28 cellular contexts compared by ENCODE assay signal in the genomic region with DNA sequence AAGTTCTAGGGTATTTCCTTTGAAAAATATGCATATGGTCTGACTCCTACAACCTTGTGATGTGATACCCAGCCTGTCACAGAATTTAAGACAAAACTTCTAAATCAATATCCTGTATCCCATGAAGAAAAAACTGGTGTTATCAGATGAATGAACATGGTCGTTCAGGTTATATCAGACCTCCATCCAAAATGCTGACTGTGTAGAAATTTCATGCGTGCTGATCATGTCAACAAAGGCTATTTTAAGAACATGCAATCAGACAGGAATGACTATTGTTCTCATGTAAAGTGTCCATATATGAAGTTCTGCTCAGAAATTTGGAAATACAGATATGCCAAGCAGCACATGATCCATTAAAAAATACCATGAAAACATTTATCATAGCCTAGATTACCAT.
A peak's percentile ranks its signal among the peaks of the same experiment; 100 is the strongest.
DNase-seq lines count a peak whose midpoint lies in the region; ATAC-seq, FAIRE-seq and TF ChIP-seq lines count a peak whose summit lies in the region.
"Had no signal": no experiment of that assay in that cellular context is flagged by ENCODE, and none has a peak within 500 bp of the region (broad histone marks: within the 10 kb centered on the region; RNA-seq: fewer than 3 reads in every experiment).

No MANE protein-coding gene starts in this region.

- TF ChIP-seq CTCF in cardiac muscle cell (IDR thresholded peaks at IDR 0.05; ENCODE audit: low read depth, low read length) (no peak), right atrium auricular region (IDR thresholded peaks at IDR 0.05) (no peak), HepG2 (CRISPR knock-in tag; IDR thresholded peaks at IDR 0.05) (no peak), right lobe of liver (IDR thresholded peaks at IDR 0.05) (no peak), K562 (IDR thresholded peaks at IDR 0.05 in 2 of 3, conservative IDR thresholded peaks at IDR 0.05 in 1 of 3; ENCODE audit: insufficient read depth in 2 of 3, low read depth in 1 of 3, low read length in 3 of 3) (no peak), endothelial cell (IDR thresholded peaks at IDR 0.05; ENCODE audit: unreplicated experiment) (no peak)

- TF ChIP-seq RAD21 in HepG2 (CRISPR knock-in tag; IDR thresholded peaks at IDR 0.05) = no peak
- TF ChIP-seq RAD21 in K562 (CRISPR knock-in tag; conservative IDR thresholded peaks at IDR 0.05 in 1 of 2, IDR thresholded peaks at IDR 0.05 in 1 of 2) = no peak

- H2AFZ ChIP-seq in HepG2 (ENCODE audit: low read length) (no peak overlapping the region), K562 (ENCODE audit: low read depth, low read length) (no peak overlapping the region)

- no peaks in the 10 kb centered on the region for H3K27me3 Mint-ChIP-seq in endothelial cell (ENCODE audit: unreplicated experiment)
- H3K27me3 Mint-ChIP-seq: CD4-positive, alpha-beta memory T cell; CD4-positive, CD25-positive, alpha-beta regulatory T cell; CD8-positive, alpha-beta memory T cell had no signal

- no peaks in the 10 kb centered on the region for H3K9me3 Mint-ChIP-seq in endothelial cell (ENCODE audit: unreplicated experiment)

- no peaks in the 10 kb centered on the region for H3K36me3 Mint-ChIP-seq in endothelial cell (ENCODE audit: low read depth, unreplicated experiment)
- H3K36me3 Mint-ChIP-seq: CD14-positive monocyte; CD4-positive, alpha-beta memory T cell; CD4-positive, CD25-positive, alpha-beta regulatory T cell; CD8-positive, alpha-beta memory T cell had no signal

- ATAC-seq in HepG2 (no peak), right lobe of liver (no peak), K562 (no peak), GM21723 (IDR thresholded peaks at IDR 0.05; ENCODE audit: unreplicated experiment) (no peak)
- ATAC-seq: GM12878 had no signal

- POLR2A ChIA-PET in HepG2 (lab: Yijun Ruan, JAX) = no interaction called here
- POLR2A ChIA-PET in K562 (lab: Yijun Ruan, JAX) = no interaction called here

- FAIRE-seq in HepG2 (lab: Jason Lieb, UNC) (no peak), K562 (lab: Jason Lieb, UNC) (no peak)
- FAIRE-seq: GM12878, GM12892, GM18507 had no signal

- in situ Hi-C loops in HepG2 (cut with HindIII; ENCODE audit: extremely low pct_ligation_motif_present, low pct_unique_long_range_greater_than_20kb) = no loop called here
- in situ Hi-C loops in K562 (cut with MboI) = no loop called here

- BruUV-seq in HepG2 (replicated peaks; lab: Mats Ljungman, UMichigan) (no TSS peak), K562 (replicated peaks; lab: Mats Ljungman, UMichigan) (no TSS peak)

- CTCF ChIA-PET in HepG2 (lab: Yijun Ruan, JAX; ENCODE audit: low intra/inter-chr PET ratio, low total read pairs) = no interaction called here
- CTCF ChIA-PET in K562 (lab: Yijun Ruan, JAX; ENCODE audit: low intra/inter-chr PET ratio) = no interaction called here

- no peaks in the 10 kb centered on the region for H3K79me2 ChIP-seq in HepG2 (ENCODE audit: insufficient read depth, low read length)
- H3K79me2 ChIP-seq in K562 (ENCODE audit: control insufficient read depth, insufficient read depth, low read length) = no peaks in the 10 kb centered on the region

- DNase-seq in cardiac muscle cell (ENCODE audit: low read depth in 1 of 2, low spot score in 1 of 2) (no peak), right atrium auricular region (ENCODE audit: low spot score) (no peak), HepG2 (ENCODE audit: low spot score) (no peak), right lobe of liver (no peak), K562 (ENCODE audit: extremely low read depth in 1 of 4, low spot score in 3 of 4) (no peak), endothelial cell (ENCODE audit: low spot score) (no peak), LoVo (ENCODE audit: low spot score) (no peak)
- DNase-seq: ACHN; BE2C; C1 segment of cervical spinal cord; CD4-positive, alpha-beta memory T cell; CD4-positive, CD25-positive, alpha-beta regulatory T cell; CD8-positive, alpha-beta memory T cell; COR-L47; DMS 273 treated with DMSO at 0.1 percent for 48 hours; DMS153; DMS53; DMS79; DND-41; EL; GDM1 had no signal

- H3K9me3 ChIP-seq in cardiac muscle cell (ENCODE audit: low read depth) = no peaks in the 10 kb centered on the region
- H3K9me3 ChIP-seq in right atrium auricular region = no peaks in the 10 kb centered on the region
- no peaks in the 10 kb centered on the region for H3K9me3 ChIP-seq in HepG2 (ENCODE audit: low read length)
- no peaks in the 10 kb centered on the region for H3K9me3 ChIP-seq in right lobe of liver
- H3K9me3 ChIP-seq in K562 (replicated peaks; ENCODE audit: control insufficient read depth, insufficient read depth, low read depth, low read length) = no peaks in the 10 kb centered on the region
- H3K9me3 ChIP-seq: BE2C had no signal

- peak overlapping the region; percentile 67 for H3K27ac Mint-ChIP-seq in endothelial cell (ENCODE audit: unreplicated experiment)
- H3K27ac Mint-ChIP-seq: CD4-positive, alpha-beta memory T cell; CD4-positive, CD25-positive, alpha-beta regulatory T cell; CD8-positive, alpha-beta memory T cell had no signal

- no peak overlapping the region for H3K4me3 Mint-ChIP-seq in endothelial cell (ENCODE audit: unreplicated experiment)
- H3K4me3 Mint-ChIP-seq: CD14-positive monocyte; CD4-positive, alpha-beta memory T cell; CD4-positive, CD25-positive, alpha-beta regulatory T cell; CD8-positive, alpha-beta memory T cell had no signal

- WGBS in HepG2 (ENCODE audit: low lambda C conversion rate) = 0% methylated on average over 2 of the region's 2 CpGs
- 35% methylated on average over 2 of the region's 2 CpGs for WGBS in right lobe of liver (ENCODE audit: insufficient coverage, low coverage, low lambda C conversion rate, missing lambda C conversion rate)
- 10% methylated on average over 2 of the region's 2 CpGs for WGBS in K562 (ENCODE audit: insufficient coverage, low coverage, missing lambda C conversion rate)

- H3K9ac ChIP-seq in HepG2 (ENCODE audit: insufficient read depth, low read depth, low read length) (no peak overlapping the region), K562 (ENCODE audit: insufficient read depth in 1 of 2, low read depth in 2 of 2, low read length in 2 of 2) (no peak overlapping the region)
- H3K9ac ChIP-seq: BLaER1 had no signal

- H3K9me1 ChIP-seq in K562 (ENCODE audit: control insufficient read depth, insufficient read depth, low read length) = no peaks in the 10 kb centered on the region

- peak overlapping the region; percentile 73 for H3K27ac ChIP-seq in cardiac muscle cell
- no peak overlapping the region for H3K27ac ChIP-seq in right atrium auricular region
- no peak overlapping the region for H3K27ac ChIP-seq in HepG2 (ENCODE audit: extremely low read length, insufficient read depth, low read length)
- H3K27ac ChIP-seq in right lobe of liver = no peak overlapping the region
- no peak overlapping the region for H3K27ac ChIP-seq in K562 (ENCODE audit: extremely low read depth, low read depth, low read length)
- H3K27ac ChIP-seq: 22Rv1, BLaER1 had no signal

- H3K4me3 ChIP-seq in cardiac muscle cell (no peak overlapping the region), right atrium auricular region (no peak overlapping the region), HepG2 (replicated peaks in 1 of 3; ENCODE audit: insufficient read depth in 1 of 3, low read depth in 2 of 3, low read length in 3 of 3) (no peak overlapping the region), right lobe of liver (no peak overlapping the region), K562 (no peak overlapping the region)
- H3K4me3 ChIP-seq: BLaER1, GM12878 had no signal

- intact Hi-C loops in HepG2 (cut with micrococcal nuclease; ENCODE audit: unreplicated experiment) (no loop called here), right lobe of liver (cut with DNase I) (no loop called here), K562 (cut with micrococcal nuclease) (no loop called here)

- TF ChIP-seq POLR2A in HepG2 (IDR thresholded peaks at IDR 0.05; ENCODE audit: insufficient read depth in 1 of 2, low read depth in 2 of 2, low read length in 2 of 2) = no peak
- no peak for TF ChIP-seq POLR2A in right lobe of liver (IDR thresholded peaks at IDR 0.05)
- no peak for TF ChIP-seq POLR2A in K562 (conservative IDR thresholded peaks at IDR 0.05)

- H3K36me3 ChIP-seq in cardiac muscle cell (peaks cover 92% of the 10 kb centered on the region), right atrium auricular region (peaks cover 92% of the 10 kb centered on the region), HepG2 (replicated peaks in 1 of 2; ENCODE audit: control insufficient read depth in 1 of 2, insufficient read depth in 2 of 2, low read length in 2 of 2) (no peaks in the 10 kb centered on the region), right lobe of liver (no peaks in the 10 kb centered on the region), K562 (ENCODE audit: control insufficient read depth, insufficient read depth, low read length) (0 out of 3 replicates have a peak, but pooled peaks cover 2% of the 10 kb centered on the region)
- H3K36me3 ChIP-seq: BE2C, BLaER1 had no signal

- H3K4me1 Mint-ChIP-seq in endothelial cell (ENCODE audit: unreplicated experiment) = peaks cover 11% of the 10 kb centered on the region
- H3K4me1 Mint-ChIP-seq: CD14-positive monocyte; CD4-positive, alpha-beta memory T cell; CD4-positive, CD25-positive, alpha-beta regulatory T cell; CD8-positive, alpha-beta memory T cell had no signal

- TF ChIP-seq EP300 in HepG2 (IDR thresholded peaks at IDR 0.05; ENCODE audit: low read depth in 2 of 2, low read length in 2 of 2) (no peak), HepG2 (CRISPR knock-in tag; IDR thresholded peaks at IDR 0.05; ENCODE audit: borderline replicate concordance) (no peak), K562 (IDR thresholded peaks at IDR 0.05; ENCODE audit: low read length) (no peak)

- H3K27me3 ChIP-seq in cardiac muscle cell (no peaks in the 10 kb centered on the region), right atrium auricular region (no peaks in the 10 kb centered on the region), HepG2 (ENCODE audit: control insufficient read depth in 1 of 2, insufficient read depth in 2 of 2, low read length in 2 of 2) (no peaks in the 10 kb centered on the region), right lobe of liver (no peaks in the 10 kb centered on the region), K562 (ENCODE audit: control insufficient read depth in 2 of 2, insufficient read depth in 2 of 2, low read length in 2 of 2) (no peaks in the 10 kb centered on the region)
- H3K27me3 ChIP-seq: BE2C, BLaER1 had no signal

- no peaks in the 10 kb centered on the region for H4K20me1 ChIP-seq in HepG2 (ENCODE audit: insufficient read depth, low read length)
- no peaks in the 10 kb centered on the region for H4K20me1 ChIP-seq in K562 (replicated peaks; ENCODE audit: control insufficient read depth, insufficient read depth, low read length)
- H4K20me1 ChIP-seq: BLaER1 had no signal

- H3K4me2 ChIP-seq in HepG2 (ENCODE audit: low read depth, low read length) (no peak overlapping the region), K562 (ENCODE audit: insufficient read depth, low read length) (no peak overlapping the region)
- H3K4me2 ChIP-seq: BLaER1 had no signal

- H3K4me1 ChIP-seq in cardiac muscle cell (ENCODE audit: low read depth) = no peaks in the 10 kb centered on the region
- H3K4me1 ChIP-seq in right atrium auricular region = peaks cover 0 to 18% of the 10 kb centered on the region in 2 donors
- no peaks in the 10 kb centered on the region for H3K4me1 ChIP-seq in HepG2 (ENCODE audit: insufficient read depth, low read length)
- H3K4me1 ChIP-seq in right lobe of liver = no peaks in the 10 kb centered on the region
- H3K4me1 ChIP-seq in K562 (replicated peaks in 1 of 2; ENCODE audit: control insufficient read depth in 2 of 2, insufficient read depth in 2 of 2, low read length in 2 of 2) = no peaks in the 10 kb centered on the region
- H3K4me1 ChIP-seq: BE2C, BLaER1 had no signal
